25 cellular contexts compared by ENCODE assay signal in the genomic region with DNA sequence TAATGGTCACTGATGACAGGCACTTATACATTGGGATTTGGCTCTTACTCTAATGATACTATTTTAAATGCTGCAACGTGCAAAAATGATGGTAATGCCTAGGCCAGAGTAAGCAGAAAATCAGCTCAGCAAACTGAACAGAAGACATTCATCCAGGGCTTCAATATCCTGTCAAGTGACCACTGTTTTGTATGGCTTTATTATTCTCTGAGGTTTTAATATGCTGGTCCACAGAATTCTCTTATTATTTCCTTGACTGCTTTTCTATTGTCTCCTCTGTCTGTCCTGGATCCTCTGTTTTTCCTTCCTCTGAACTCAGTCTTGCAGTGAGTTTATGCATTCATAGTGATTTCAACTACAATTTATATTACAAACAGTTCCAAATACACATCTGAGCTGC.
"Had no signal": no experiment of that assay in that cellular context is flagged by ENCODE, and none has a peak within 500 bp of the region (broad histone marks: within the 10 kb centered on the region; RNA-seq: fewer than 3 reads in every experiment).

No MANE protein-coding gene starts in this region.

- ATAC-seq: left cardiac atrium; left lung; naive thymus-derived CD8-positive, alpha-beta T cell; pancreas; sciatic nerve; upper lobe of right lung had no signal

- H3K27ac ChIP-seq: colonic mucosa, esophagus squamous epithelium, left lung, pancreas, right atrium auricular region, stomach, transverse colon, upper lobe of right lung, vagina had no signal

- DNase-seq: central memory CD4-positive, alpha-beta T cell; colonic mucosa; effector memory CD4-positive, alpha-beta T cell; esophagus squamous epithelium; head of caudate nucleus; kidney; left cardiac atrium; left lung; naive thymus-derived CD8-positive, alpha-beta T cell; nephron progenitor cell; occipital lobe; pancreas; stimulated activated CD4-positive, alpha-beta T cell treated with anti-CD3 and anti-CD28 coated beads, Interleukin-12 subunit alpha, Interleukin-12 subunit beta, amount 100 ng/mL, for 4 hours; stimulated activated CD4-positive, alpha-beta T cell treated with anti-CD3 and anti-CD28 coated beads, Interleukin-1b, Interleukin-23, amount 100 ng/mL, for 48 hours; stimulated activated CD4-positive, alpha-beta T cell treated with anti-CD3 and anti-CD28 coated beads, Interleukin-4, amount 100 ng/mL, for 1 hour; stimulated activated CD8-positive, alpha-beta memory T cell treated with anti-CD3 and anti-CD28 coated beads, Interleukin-4, amount 100 ng/mL, for 48 hours; stimulated activated naive CD4-positive, alpha-beta T cell treated with Interleukin-2 at 50 U/mL for 16 hours; stomach; transverse colon; upper lobe of right lung had no signal

- H3K27me3 ChIP-seq: colonic mucosa, esophagus squamous epithelium, left lung, pancreas, right atrium auricular region, stomach, transverse colon, upper lobe of right lung, vagina had no signal

- FAIRE-seq: endothelial cell of umbilical vein, frontal cortex, kidney, pancreas had no signal
